ENCODE assay signal across 18 cellular contexts in the genomic region with DNA sequence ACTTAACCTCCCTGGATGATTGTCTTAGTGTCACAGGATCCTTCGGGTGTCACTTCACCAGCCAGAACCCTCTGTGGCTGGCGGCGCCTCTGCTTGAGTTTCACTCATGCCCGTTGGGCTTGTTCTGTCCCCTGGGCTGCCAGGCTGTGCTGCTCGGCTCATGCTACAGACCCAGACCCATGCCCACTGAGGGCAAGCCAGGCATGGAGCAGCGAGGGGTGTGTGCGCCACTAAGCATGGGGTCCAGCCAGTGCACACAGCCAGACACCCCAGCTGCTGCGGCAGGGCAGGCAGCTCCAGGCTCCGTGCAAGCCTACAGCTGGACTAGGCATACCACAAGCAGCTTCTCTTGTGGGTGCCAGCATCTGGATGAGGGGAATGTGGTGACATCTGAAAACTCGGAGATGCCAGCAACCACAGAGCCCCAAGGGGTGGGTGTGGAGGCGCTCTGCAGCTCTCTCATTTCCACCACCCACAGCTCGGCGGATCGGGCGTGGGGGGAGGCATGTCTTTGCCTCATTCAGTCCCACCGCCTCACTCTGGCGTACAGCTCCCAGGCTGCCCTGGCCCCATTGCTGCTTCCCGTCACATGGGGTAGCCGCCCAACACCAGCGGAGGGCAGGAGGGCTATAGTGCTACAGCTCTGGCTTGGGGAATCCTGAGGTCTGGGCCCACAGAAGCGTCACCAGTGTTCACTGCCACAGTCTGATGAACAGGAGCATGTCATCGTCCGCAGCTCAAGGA.
A peak's percentile ranks its signal among the peaks of the same experiment; 100 is the strongest.
DNase-seq lines count a peak whose midpoint lies in the region; ATAC-seq and TF ChIP-seq lines count a peak whose summit lies in the region.
"Had no signal": no experiment of that assay in that cellular context is flagged by ENCODE, and none has a peak within 500 bp of the region (broad histone marks: within the 10 kb centered on the region; RNA-seq: fewer than 3 reads in every experiment).

No MANE protein-coding gene starts in this region.

- no peak for TF ChIP-seq CTCF in chondrocyte (IDR thresholded peaks at IDR 0.05)
- no peak for TF ChIP-seq CTCF in lower lobe of right lung (IDR thresholded peaks at IDR 0.05)

- no peak overlapping the region for H2BK5ac ChIP-seq in neuronal stem cell (ENCODE audit: low read length)

- H2AK5ac ChIP-seq in neuronal stem cell (ENCODE audit: low read depth, low read length), result no peak overlapping the region

- H3K4ac ChIP-seq in neuronal stem cell (ENCODE audit: low read length), result no peak overlapping the region

- no peaks in the 10 kb centered on the region for H3K36me3 Mint-ChIP-seq in chondrocyte (ENCODE audit: low read depth)

- peak; percentile 1 for DNase-seq in GM04503 (ENCODE audit: low read depth)
- peak; percentile 86 for DNase-seq in chondrocyte (ENCODE audit: low spot score)
- peak; percentile 41 for DNase-seq in lower lobe of right lung
- no peak for DNase-seq in neuronal stem cell (ENCODE audit: low spot score)
- DNase-seq in iPS-NIHi7 (ENCODE audit: extremely low spot score), result no peak
- DNase-seq in mesenteric fat pad (ENCODE audit: low spot score), result no peak
- DNase-seq in DMS79 (lab: John Stamatoyannopoulos, UW), result no peak
- DNase-seq: CD4-positive, alpha-beta memory T cell; DMS153; DMS79 treated with DMSO at 0.1 percent for 48 hours; EL; HCEC 1CT had no signal

- no peaks in the 10 kb centered on the region for H3K36me3 ChIP-seq in lower lobe of right lung
- H3K36me3 ChIP-seq in neuronal stem cell (replicated peaks in 1 of 2; ENCODE audit: control insufficient read depth in 2 of 2, insufficient read depth in 2 of 2, low read length in 2 of 2), result no peaks in the 10 kb centered on the region

- H3K79me1 ChIP-seq in neuronal stem cell (ENCODE audit: low read depth, low read length), result no peaks in the 10 kb centered on the region

- no peaks in the 10 kb centered on the region for H3K9me3 ChIP-seq in lower lobe of right lung
- peaks cover 6% of the 10 kb centered on the region in 2 donors for H3K9me3 ChIP-seq in neuronal stem cell (replicated peaks in 1 of 2; ENCODE audit: control insufficient read depth in 2 of 2, insufficient read depth in 1 of 2, low read depth in 1 of 2, low read length in 2 of 2)
- H3K9me3 ChIP-seq: A549 had no signal

- no peak overlapping the region for H4K91ac ChIP-seq in neuronal stem cell (ENCODE audit: low read depth, low read length, poor library complexity)

- H3K18ac ChIP-seq in neuronal stem cell (ENCODE audit: low read length), result peak overlapping the region; percentile 25

- H3K27me3 Mint-ChIP-seq in chondrocyte (ENCODE audit: low read depth), result no peaks in the 10 kb centered on the region
- H3K27me3 Mint-ChIP-seq: CD4-positive, alpha-beta memory T cell had no signal

- H2BK15ac ChIP-seq in neuronal stem cell (ENCODE audit: low read length), result no peak overlapping the region

- peak overlapping the region; percentile 90 for H3K23ac ChIP-seq in neuronal stem cell (ENCODE audit: low read depth, low read length, poor library complexity)

- no peak overlapping the region for H3K27ac ChIP-seq in lower lobe of right lung
- H3K27ac ChIP-seq in neuronal stem cell (replicated peaks; ENCODE audit: low read length), result no peak overlapping the region
- H3K27ac ChIP-seq: A549, BLaER1, HL-60 had no signal

- peaks cover 34% of the 10 kb centered on the region for H3K4me1 Mint-ChIP-seq in chondrocyte (ENCODE audit: low read depth)
- H3K4me1 Mint-ChIP-seq: CD14-positive monocyte had no signal

- H2BK12ac ChIP-seq in neuronal stem cell (ENCODE audit: low read length), result no peak overlapping the region

- H3K4me3 Mint-ChIP-seq in chondrocyte (ENCODE audit: unreplicated experiment), result no peak overlapping the region
- H3K4me3 Mint-ChIP-seq: CD14-positive monocyte; CD4-positive, alpha-beta memory T cell; GM23338 had no signal

- intact Hi-C loops in lower lobe of right lung (cut with DNase I), result no loop called here

- no peak for ATAC-seq in lower lobe of right lung
- ATAC-seq: A549, GM23338, K562 had no signal

- no peak overlapping the region for H3K27ac Mint-ChIP-seq in chondrocyte (ENCODE audit: unreplicated experiment)
- H3K27ac Mint-ChIP-seq: CD4-positive, alpha-beta memory T cell; GM23338 had no signal

- no peak overlapping the region for H2AFZ ChIP-seq in neuronal stem cell (ENCODE audit: low read length)
- H2AFZ ChIP-seq: GM23338 had no signal

- peak overlapping the region; percentile 34 for H3K9ac ChIP-seq in neuronal stem cell (ENCODE audit: low read depth, low read length, poor library complexity)
- H3K9ac ChIP-seq: BLaER1 had no signal

- no peak overlapping the region for H2BK120ac ChIP-seq in neuronal stem cell (ENCODE audit: low read depth, low read length)

- H4K8ac ChIP-seq in neuronal stem cell (ENCODE audit: low read depth, low read length), result no peak overlapping the region

- H3K4me1 ChIP-seq in lower lobe of right lung (no peaks in the 10 kb centered on the region), neuronal stem cell (ENCODE audit: control insufficient read depth in 2 of 2, insufficient read depth in 1 of 2, low read depth in 1 of 2, low read length in 2 of 2) (peaks cover 0 to 2% of the 10 kb centered on the region in 2 donors)

- no peaks in the 10 kb centered on the region for H3K27me3 ChIP-seq in lower lobe of right lung (ENCODE audit: low read depth)
- H3K27me3 ChIP-seq in neuronal stem cell (ENCODE audit: control insufficient read depth in 3 of 3, insufficient read depth in 3 of 3, low read depth in 1 of 3, low read length in 3 of 3), result no peaks in the 10 kb centered on the region
- H3K27me3 ChIP-seq: BLaER1 had no signal

- no peak overlapping the region for H3K4me3 ChIP-seq in lower lobe of right lung
- no peak overlapping the region for H3K4me3 ChIP-seq in neuronal stem cell (ENCODE audit: low read length in 2 of 2)
- H3K4me3 ChIP-seq: A549, BLaER1, GM23338, K562 had no signal

- no peak overlapping the region for H3K14ac ChIP-seq in neuronal stem cell (ENCODE audit: low read length)

- H3K4me2 ChIP-seq in neuronal stem cell (ENCODE audit: insufficient read depth, low read length, poor library complexity, severe bottlenecking), result no peak overlapping the region
- H3K4me2 ChIP-seq: A549, BLaER1, GM23338 had no signal

- no CpG with 5 or more reads among the region's 23 CpGs for WGBS in neuronal stem cell (ENCODE audit: extremely low coverage in 2 of 2, insufficient read length in 2 of 2, insufficient replicate concordance in 1 of 2), 2 donors

- no peaks in the 10 kb centered on the region for H3K9me3 Mint-ChIP-seq in chondrocyte (ENCODE audit: low read depth)

Comparison
In these comparisons a context has a peak if more than half of its experiments do, and no peak if none do; other contexts are left out.
1. DNase-seq: peak in GM04503 (single experiment), chondrocyte (single experiment) and lower lobe of right lung (single experiment); none in neuronal stem cell (single experiment), iPS-NIHi7 (single experiment), mesenteric fat pad (single experiment) and DMS79 (single experiment).